16 cellular contexts compared by ENCODE assay signal in genomic region chr10:70566515-70567290, GRCh38. TPM values are rescaled to one million over a fixed set of nuclear protein-coding genes. Genes with fewer than 3 reads are reported as not detected.
DNase-seq lines count a peak whose midpoint lies in the region; ATAC-seq and TF ChIP-seq lines count a peak whose summit lies in the region.
"Had no signal": no experiment of that assay in that cellular context is flagged by ENCODE, and none has a peak within 500 bp of the region (broad histone marks: within the 10 kb centered on the region; RNA-seq: fewer than 3 reads in every experiment).

No MANE protein-coding gene starts in this region.

- H3K4ac ChIP-seq in neuronal stem cell (ENCODE audit: low read length): no peak overlapping the region

- no peak overlapping the region for H2BK12ac ChIP-seq in neuronal stem cell (ENCODE audit: low read length)

- H3K9ac ChIP-seq in endodermal cell (ENCODE audit: extremely low read depth, low read length, poor library complexity, severe bottlenecking): no peak overlapping the region
- no peak overlapping the region for H3K9ac ChIP-seq in neuronal stem cell (ENCODE audit: low read depth, low read length, poor library complexity)

- no peak overlapping the region for H2BK15ac ChIP-seq in neuronal stem cell (ENCODE audit: low read length)

- H3K36me3 ChIP-seq in endodermal cell (ENCODE audit: control insufficient read depth, insufficient read depth, low read length): no peaks in the 10 kb centered on the region
- no peaks in the 10 kb centered on the region for H3K36me3 ChIP-seq in neuronal stem cell (replicated peaks in 1 of 2; ENCODE audit: control insufficient read depth in 2 of 2, insufficient read depth in 2 of 2, low read length in 2 of 2)
- peaks cover 0 to 65% of the 10 kb centered on the region in 2 donors for H3K36me3 ChIP-seq in gastroesophageal sphincter

- no peak overlapping the region for H3K14ac ChIP-seq in neuronal stem cell (ENCODE audit: low read length)

- no peak overlapping the region for H3K4me2 ChIP-seq in neuronal stem cell (ENCODE audit: insufficient read depth, low read length, poor library complexity, severe bottlenecking)

- H3K27me3 ChIP-seq in endodermal cell (ENCODE audit: control insufficient read depth, insufficient read depth, low read length, poor library complexity, severe bottlenecking) (no peaks in the 10 kb centered on the region), neuronal stem cell (ENCODE audit: control insufficient read depth in 3 of 3, insufficient read depth in 3 of 3, low read depth in 1 of 3, low read length in 3 of 3) (no peaks in the 10 kb centered on the region), gastroesophageal sphincter (no peaks in the 10 kb centered on the region)

- no peaks in the 10 kb centered on the region for H3K9me3 ChIP-seq in endodermal cell (ENCODE audit: control insufficient read depth, low read length)
- H3K9me3 ChIP-seq in neuronal stem cell (replicated peaks in 1 of 2; ENCODE audit: control insufficient read depth in 2 of 2, insufficient read depth in 1 of 2, low read depth in 1 of 2, low read length in 2 of 2): no peaks in the 10 kb centered on the region
- H3K9me3 ChIP-seq in gastroesophageal sphincter: no peaks in the 10 kb centered on the region

- no peak overlapping the region for H2BK120ac ChIP-seq in neuronal stem cell (ENCODE audit: low read depth, low read length)

- no peak for DNase-seq in stimulated activated naive CD8-positive, alpha-beta T cell treated with anti-CD3 and anti-CD28 coated beads, Interleukin-15, amount 100 ng/mL, for 72 hours
- no peak for DNase-seq in stimulated activated naive CD8-positive, alpha-beta T cell treated with anti-CD3 and anti-CD28 coated beads, Interleukin-15, Interleukin-2, amounts not matched to agents 100 U/mL and 50 U/mL, for 24 hours
- DNase-seq in endodermal cell (no peak), neuronal stem cell (ENCODE audit: low spot score) (no peak), T-helper 2 cell (no peak)
- DNase-seq: DMS 273 treated with DMSO at 0.1 percent for 48 hours, GOT3, HFFc6, MV-4-11, NCI-H1417 treated with DMSO at 0.1 percent for 48 hours, NCI-H2029 treated with DMSO at 0.1 percent for 48 hours had no signal

- H3K27ac ChIP-seq in endodermal cell (ENCODE audit: low read depth, low read length): no peak overlapping the region
- no peak overlapping the region for H3K27ac ChIP-seq in neuronal stem cell (replicated peaks; ENCODE audit: low read length)
- H3K27ac ChIP-seq in gastroesophageal sphincter: no peak overlapping the region

- no peak overlapping the region for H2BK5ac ChIP-seq in neuronal stem cell (ENCODE audit: low read length)

- no peaks in the 10 kb centered on the region for H3K27me3 Mint-ChIP-seq in stimulated activated naive CD8-positive, alpha-beta T cell treated with anti-CD3 and anti-CD28 coated beads, Interleukin-15, amount 100 ng/mL, for 72 hours
- H3K27me3 Mint-ChIP-seq in endodermal cell (ENCODE audit: insufficient read depth): no peaks in the 10 kb centered on the region

- no peaks in the 10 kb centered on the region for H3K9me3 Mint-ChIP-seq in stimulated activated naive CD8-positive, alpha-beta T cell treated with anti-CD3 and anti-CD28 coated beads, Interleukin-15, amount 100 ng/mL, for 72 hours
- no peaks in the 10 kb centered on the region for H3K9me3 Mint-ChIP-seq in endodermal cell
- H3K9me3 Mint-ChIP-seq: HFFc6, IgD-negative memory B cell had no signal

- H3K23ac ChIP-seq in neuronal stem cell (ENCODE audit: low read depth, low read length, poor library complexity): peak overlapping the region; percentile 13

- H3K36me3 Mint-ChIP-seq in endodermal cell (ENCODE audit: low read depth): peaks cover 3% of the 10 kb centered on the region

- TF ChIP-seq EP300 in gastroesophageal sphincter (IDR thresholded peaks at IDR 0.05): no peak

- H3K4me3 Mint-ChIP-seq in stimulated activated naive CD8-positive, alpha-beta T cell treated with anti-CD3 and anti-CD28 coated beads, Interleukin-15, amount 100 ng/mL, for 72 hours: no peak overlapping the region
- H3K4me3 Mint-ChIP-seq in endodermal cell: no peak overlapping the region
- H3K4me3 Mint-ChIP-seq: HFFc6, IgD-negative memory B cell had no signal

- peak overlapping the region; percentile 8 to 61 for H3K27ac Mint-ChIP-seq in stimulated activated naive CD8-positive, alpha-beta T cell treated with anti-CD3 and anti-CD28 coated beads, Interleukin-15, amount 100 ng/mL, for 72 hours
- H3K27ac Mint-ChIP-seq in endodermal cell: peak overlapping the region; percentile 61
- H3K27ac Mint-ChIP-seq: HFFc6, IgD-negative memory B cell had no signal

- no peaks in the 10 kb centered on the region for H3K79me1 ChIP-seq in neuronal stem cell (ENCODE audit: low read depth, low read length)

- H3K4me1 ChIP-seq in endodermal cell (ENCODE audit: control insufficient read depth, insufficient read depth, low read length): no peaks in the 10 kb centered on the region
- no peaks in the 10 kb centered on the region for H3K4me1 ChIP-seq in neuronal stem cell (ENCODE audit: control insufficient read depth in 2 of 2, insufficient read depth in 1 of 2, low read depth in 1 of 2, low read length in 2 of 2)
- peaks cover 0 to 15% (median 0%) of the 10 kb centered on the region in 3 donors for H3K4me1 ChIP-seq in gastroesophageal sphincter

- 92 to 100% methylated on average over 2 to 18 of the region's 18 CpGs for WGBS in endodermal cell (ENCODE audit: insufficient coverage in 1 of 2, insufficient read length in 1 of 2), 2 experiments
- no CpG with 5 or more reads among the region's 18 CpGs for WGBS in neuronal stem cell (ENCODE audit: extremely low coverage in 2 of 2, insufficient read length in 2 of 2, insufficient replicate concordance in 1 of 2), 2 donors
- 60% methylated on average over 1 of the region's 18 CpGs; no CpG with 5 or more reads in 1 of the 2 donors for WGBS in gastroesophageal sphincter (ENCODE audit: low coverage in 1 of 2), 2 donors

- H4K8ac ChIP-seq in neuronal stem cell (ENCODE audit: low read depth, low read length): no peak overlapping the region

- no peak for TF ChIP-seq POLR2A in gastroesophageal sphincter (IDR thresholded peaks at IDR 0.05)

- H3K18ac ChIP-seq in neuronal stem cell (ENCODE audit: low read length): no peak overlapping the region

- ATAC-seq in stimulated activated naive CD8-positive, alpha-beta T cell treated with anti-CD3 and anti-CD28 coated beads, Interleukin-15, amount 100 ng/mL, for 72 hours: no peak
- no peak for ATAC-seq in stimulated activated naive CD8-positive, alpha-beta T cell treated with anti-CD3 and anti-CD28 coated beads, Interleukin-15, Interleukin-2, amounts not matched to agents 100 U/mL and 50 U/mL, for 24 hours
- ATAC-seq in gastroesophageal sphincter (no peak), HG03342 (IDR thresholded peaks at IDR 0.05; ENCODE audit: unreplicated experiment) (no peak)

- H3K4me3 ChIP-seq in endodermal cell (ENCODE audit: low read length) (no peak overlapping the region), neuronal stem cell (ENCODE audit: low read length in 2 of 2) (no peak overlapping the region), gastroesophageal sphincter (no peak overlapping the region)

- TF ChIP-seq CTCF in endodermal cell (conservative IDR thresholded peaks at IDR 0.05): no peak
- no peak for TF ChIP-seq CTCF in gastroesophageal sphincter (IDR thresholded peaks at IDR 0.05)

- H3K4me1 Mint-ChIP-seq in stimulated activated naive CD8-positive, alpha-beta T cell treated with anti-CD3 and anti-CD28 coated beads, Interleukin-15, amount 100 ng/mL, for 72 hours: peaks cover 37% of the 10 kb centered on the region
- no peaks in the 10 kb centered on the region for H3K4me1 Mint-ChIP-seq in endodermal cell

- no peak overlapping the region for H2AFZ ChIP-seq in neuronal stem cell (ENCODE audit: low read length)

- no peak overlapping the region for H2AK5ac ChIP-seq in neuronal stem cell (ENCODE audit: low read depth, low read length)

- H4K91ac ChIP-seq in neuronal stem cell (ENCODE audit: low read depth, low read length, poor library complexity): no peak overlapping the region

RNA-seq across cellular contexts. Expression of gene PRF1, which starts 35.8 kb away (rescaled TPM):
- total RNA-seq in endodermal cell (not detected), gastroesophageal sphincter (1 to 10 TPM in 2 of 4 donors, under 1 TPM in 1, not detected in 1; 0.96 to 3.9 (median 2.0) TPM)
- polyA plus RNA-seq in endodermal cell (2013, experiment 1 of 2): not detected
- not detected for polyA plus RNA-seq in endodermal cell (2013, experiment 2 of 2)
- not detected for polyA plus RNA-seq in neuronal stem cell (2013, experiment 1 of 2)
- not detected for polyA plus RNA-seq in neuronal stem cell (2013, experiment 2 of 2)
- total RNA-seq: Daoy, HFFc6 had no signal
- polyA plus RNA-seq: BJ had no signal
